In genomic region chr2:99487906-99488305, GRCh38 we compare ENCODE assay signal across 13 cellular contexts. TPM values are rescaled to one million over a fixed set of nuclear protein-coding genes. Genes with fewer than 3 reads are reported as not detected.
A peak's percentile ranks its signal among the peaks of the same experiment; 100 is the strongest.
DNase-seq lines count a peak whose midpoint lies in the region; TF ChIP-seq lines count a peak whose summit lies in the region.
"Had no signal": no experiment of that assay in that cellular context is flagged by ENCODE, and none has a peak within 500 bp of the region (broad histone marks: within the 10 kb centered on the region; RNA-seq: fewer than 3 reads in every experiment).

No MANE protein-coding gene starts in this region.

- H3K27ac Mint-ChIP-seq in activated naive CD4-positive, alpha-beta T cell treated with anti-CD3 and anti-CD28 coated beads, Interleukin-2, amount 50 U/mL, for 24 hours: no peak overlapping the region
- peak overlapping the region; percentile 42 for H3K27ac Mint-ChIP-seq in endothelial cell (ENCODE audit: unreplicated experiment)

- no peaks in the 10 kb centered on the region for H3K36me3 ChIP-seq in OCI-LY3 (replicated peaks; ENCODE audit: low read depth, low read length)
- no peaks in the 10 kb centered on the region for H3K36me3 ChIP-seq in skeletal muscle satellite cell (ENCODE audit: insufficient read depth, low read length)
- H3K36me3 ChIP-seq: ovary had no signal

- H3K36me3 Mint-ChIP-seq in activated naive CD4-positive, alpha-beta T cell treated with anti-CD3 and anti-CD28 coated beads, Interleukin-2, amount 50 U/mL, for 24 hours: peaks cover 3% of the 10 kb centered on the region
- H3K36me3 Mint-ChIP-seq in endothelial cell (ENCODE audit: low read depth, unreplicated experiment): peaks cover 11% of the 10 kb centered on the region
- H3K36me3 Mint-ChIP-seq: IgD-negative memory B cell had no signal

- H3K9ac ChIP-seq in OCI-LY3 (ENCODE audit: low read length) (peak overlapping the region; percentile 87), skeletal muscle satellite cell (ENCODE audit: low read depth, low read length) (no peak overlapping the region)

- H3K9me3 ChIP-seq in OCI-LY3 (ENCODE audit: insufficient read depth, low read length): no peaks in the 10 kb centered on the region
- H3K9me3 ChIP-seq in skeletal muscle satellite cell (replicated peaks; ENCODE audit: low read length): no peaks in the 10 kb centered on the region
- H3K9me3 ChIP-seq: ovary had no signal

- peaks cover 61% of the 10 kb centered on the region for H3K4me1 Mint-ChIP-seq in activated naive CD4-positive, alpha-beta T cell treated with anti-CD3 and anti-CD28 coated beads, Interleukin-2, amount 50 U/mL, for 24 hours
- peaks cover 24% of the 10 kb centered on the region for H3K4me1 Mint-ChIP-seq in endothelial cell (ENCODE audit: unreplicated experiment)

- peak overlapping the region; percentile 96 for H3K4me3 Mint-ChIP-seq in activated naive CD4-positive, alpha-beta T cell treated with anti-CD3 and anti-CD28 coated beads, Interleukin-2, amount 50 U/mL, for 24 hours
- H3K4me3 Mint-ChIP-seq in endothelial cell (ENCODE audit: unreplicated experiment): no peak overlapping the region

- no peaks in the 10 kb centered on the region for H3K9me3 Mint-ChIP-seq in activated naive CD4-positive, alpha-beta T cell treated with anti-CD3 and anti-CD28 coated beads, Interleukin-2, amount 50 U/mL, for 24 hours
- H3K9me3 Mint-ChIP-seq in endothelial cell (ENCODE audit: unreplicated experiment): no peaks in the 10 kb centered on the region
- H3K9me3 Mint-ChIP-seq: central memory CD8-positive, alpha-beta T cell; IgD-negative memory B cell had no signal

- peaks cover 60% of the 10 kb centered on the region for H4K20me1 ChIP-seq in OCI-LY3 (ENCODE audit: insufficient read depth, low read length)

- H3K4me1 ChIP-seq in OCI-LY3 (ENCODE audit: low read length) (peaks cover 40% of the 10 kb centered on the region), skeletal muscle satellite cell (ENCODE audit: control insufficient read depth, insufficient read depth, low read length) (peaks cover 16% of the 10 kb centered on the region)

- no peak overlapping the region for H3K27ac ChIP-seq in OCI-LY3 (ENCODE audit: low read length)

- TF ChIP-seq CTCF in OCI-LY3 (IDR thresholded peaks at IDR 0.05; ENCODE audit: low read depth, low read length): no peak
- TF ChIP-seq CTCF in endothelial cell (IDR thresholded peaks at IDR 0.05; ENCODE audit: unreplicated experiment): no peak

- no peaks in the 10 kb centered on the region for H3K27me3 Mint-ChIP-seq in activated naive CD4-positive, alpha-beta T cell treated with anti-CD3 and anti-CD28 coated beads, Interleukin-2, amount 50 U/mL, for 24 hours
- H3K27me3 Mint-ChIP-seq in endothelial cell (ENCODE audit: unreplicated experiment): peaks cover 10% of the 10 kb centered on the region
- H3K27me3 Mint-ChIP-seq: central memory CD8-positive, alpha-beta T cell; IgD-negative memory B cell had no signal

- peak overlapping the region; percentile 85 for H3K4me2 ChIP-seq in OCI-LY3 (ENCODE audit: low read length)
- peak overlapping the region; percentile 79 for H3K4me2 ChIP-seq in skeletal muscle satellite cell (ENCODE audit: low read length)

- peaks cover 66% of the 10 kb centered on the region for H3K79me2 ChIP-seq in OCI-LY3 (ENCODE audit: low read length)

- H2AFZ ChIP-seq in OCI-LY3 (ENCODE audit: low read depth, low read length): no peak overlapping the region

- H3K27me3 ChIP-seq in OCI-LY3 (ENCODE audit: low read depth, low read length) (0 out of 2 replicates have a peak, but pooled peaks cover 4% of the 10 kb centered on the region), skeletal muscle satellite cell (ENCODE audit: control insufficient read depth, insufficient read depth, low read length) (peaks cover 7% of the 10 kb centered on the region)
- H3K27me3 ChIP-seq: ovary had no signal

- H3K4me3 ChIP-seq in OCI-LY3 (ENCODE audit: low read length) (peak overlapping the region; percentile 95), skeletal muscle satellite cell (ENCODE audit: low read length) (peak overlapping the region; percentile 98)

- DNase-seq in activated naive CD4-positive, alpha-beta T cell treated with anti-CD3 and anti-CD28 coated beads, Interleukin-2, amount 50 U/mL, for 16 hours: no peak
- DNase-seq in endothelial cell (ENCODE audit: low spot score) (no peak), SW 1271 (lab: John Stamatoyannopoulos, UW) (no peak), nucleus accumbens (lab: John Stamatoyannopoulos, UW) (no peak), NCI-H1436 treated with DMSO at 0.1 percent for 48 hours (lab: John Stamatoyannopoulos, UW) (no peak)
- DNase-seq: NCI-H2029 treated with DMSO at 0.1 percent for 48 hours; ovary; stimulated activated CD4-positive, alpha-beta T cell treated with anti-CD3 and anti-CD28 coated beads, Interleukin-15, amount 100 ng/mL, for 24 hours had no signal

RNA-seq across cellular contexts. Expression of gene REV1, which starts 1.9 kb away (rescaled TPM):
- total RNA-seq in endothelial cell (ENCODE audit: unreplicated experiment): 40.2 TPM
- 19.5 and 20.1 TPM in 2 replicates for total RNA-seq in skeletal muscle satellite cell (2012; rRNA removed)
